In the genomic region with DNA sequence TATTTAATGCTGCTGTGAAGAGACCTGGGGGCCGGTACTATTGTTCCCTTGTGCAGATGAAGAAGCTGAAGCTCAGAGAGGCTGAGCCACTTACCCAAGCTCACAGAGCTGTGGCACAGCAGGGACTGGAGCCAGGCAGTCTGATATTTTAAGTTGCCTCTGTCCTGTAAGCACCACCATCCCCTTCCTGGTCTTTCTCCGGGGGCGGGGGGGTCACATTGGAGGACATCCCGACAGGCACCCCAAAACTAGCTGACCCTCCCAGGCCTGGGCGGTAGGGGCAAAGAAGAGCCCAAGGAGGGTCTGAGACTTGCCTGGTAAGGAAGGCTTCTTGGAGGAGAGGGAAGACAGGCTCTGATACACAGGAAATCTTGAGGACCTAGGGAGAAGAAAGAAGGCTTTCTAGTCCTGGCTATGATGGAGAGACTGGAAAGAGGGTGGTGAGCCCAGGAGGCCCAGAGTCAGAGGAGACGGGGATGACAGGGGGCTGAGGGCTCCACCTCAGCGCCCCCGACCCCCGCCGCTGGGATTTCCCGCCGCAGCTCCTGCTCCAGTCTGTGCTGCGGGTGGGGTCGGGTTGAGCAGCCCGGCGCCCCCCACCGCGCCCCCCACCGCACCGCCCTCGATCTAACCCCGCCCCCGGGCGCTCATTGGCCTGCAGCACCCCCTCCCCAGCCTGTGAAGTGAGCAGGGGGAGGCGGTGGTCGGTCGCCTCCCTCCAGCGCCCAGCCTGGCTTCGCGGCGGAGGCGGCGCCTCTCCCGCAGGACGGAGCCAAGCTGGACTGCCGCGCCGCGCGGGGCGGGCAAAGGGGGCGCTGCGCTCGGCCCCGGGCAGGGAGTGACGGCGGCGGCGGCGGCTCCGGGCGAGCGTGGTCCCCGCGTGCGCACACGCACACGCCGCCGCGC, we compare ENCODE assay signal across 10 cellular contexts. TPM values are rescaled to one million over a fixed set of nuclear protein-coding genes. Genes with fewer than 3 reads are reported as not detected.
A peak's percentile ranks its signal among the peaks of the same experiment; 100 is the strongest.
DNase-seq lines count a peak whose midpoint lies in the region; ATAC-seq and TF ChIP-seq lines count a peak whose summit lies in the region.
"Had no signal": no experiment of that assay in that cellular context is flagged by ENCODE, and none has a peak within 500 bp of the region (broad histone marks: within the 10 kb centered on the region; RNA-seq: fewer than 3 reads in every experiment).

Gene ADCYAP1R1 (plus strand): TSS at position 711 of the 906 bp plus-strand sequence. CDS start 10,957 bp downstream, outside the sequence.

- H2BK120ac ChIP-seq in trophoblast cell (ENCODE audit: insufficient read depth, low read length, poor library complexity): no peak within 1 kb of the TSS

- peaks cover 0 to 41% (median 29%) of the 10 kb centered on the region in 9 donors for H3K27me3 ChIP-seq in heart left ventricle
- peaks cover 42% of the 10 kb centered on the region for H3K27me3 ChIP-seq in trophoblast cell (ENCODE audit: insufficient read depth, low read length)

- TF ChIP-seq POLR2A in heart left ventricle (IDR thresholded peaks at IDR 0.05): no peak

- H3K4me1 ChIP-seq in heart left ventricle (peaks cover 0 to 18% (median 6%) of the 10 kb centered on the region in 12 donors), trophoblast cell (ENCODE audit: control insufficient read depth in 1 of 2, insufficient read depth in 2 of 2, low read length in 2 of 2) (peaks cover 5 to 7% of the 10 kb centered on the region in 2 experiments)

- H3K9me3 ChIP-seq in heart left ventricle: no peaks in the 10 kb centered on the region
- H3K9me3 ChIP-seq in trophoblast cell (ENCODE audit: insufficient read depth, low read depth, low read length): peaks cover 2% of the 10 kb centered on the region

- peak within 1 kb of the TSS; percentile 78 for H3K4me2 ChIP-seq in trophoblast cell (ENCODE audit: low read length)

- no peak within 1 kb of the TSS for H3K4ac ChIP-seq in trophoblast cell (ENCODE audit: low read depth, low read length)

- H4K91ac ChIP-seq in trophoblast cell (ENCODE audit: low read depth, low read length): no peak within 1 kb of the TSS

- H3K36me3 ChIP-seq in heart left ventricle: no peaks in the 10 kb centered on the region
- no peaks in the 10 kb centered on the region for H3K36me3 ChIP-seq in trophoblast cell (ENCODE audit: control insufficient read depth in 1 of 2, insufficient read depth in 2 of 2, low read length in 2 of 2)

- peak in 5 of 12 donors; percentile 14 to 23 (median 15) for TF ChIP-seq CTCF in heart left ventricle (IDR thresholded peaks at IDR 0.05)

- H3K79me2 ChIP-seq in trophoblast cell (ENCODE audit: control insufficient read depth, insufficient read depth, low read length, poor library complexity): no peaks in the 10 kb centered on the region

- H3K9ac ChIP-seq in trophoblast cell (ENCODE audit: low read length): no peak within 1 kb of the TSS

- 4 to 19% (median 6%) methylated on average over 9 to 60 of the region's 61 CpGs for WGBS in heart left ventricle, 4 donors
- no CpG with 5 or more reads among the region's 61 CpGs for WGBS in trophoblast cell (ENCODE audit: extremely low coverage, insufficient coverage, insufficient read length)

- H3K79me1 ChIP-seq in trophoblast cell (ENCODE audit: low read length): no peaks in the 10 kb centered on the region

- H3K4me3 ChIP-seq in heart left ventricle: peak within 1 kb of the TSS; percentile 37 to 64 (median 52)
- peak within 1 kb of the TSS; percentile 41 for H3K4me3 ChIP-seq in trophoblast cell (ENCODE audit: low read depth, low read length)

- no peak within 1 kb of the TSS for H2BK5ac ChIP-seq in trophoblast cell (ENCODE audit: low read depth, low read length, poor library complexity)

- H2BK12ac ChIP-seq in trophoblast cell (ENCODE audit: low read length): no peak within 1 kb of the TSS

- H4K12ac ChIP-seq in trophoblast cell (ENCODE audit: low read depth, low read length): no peak within 1 kb of the TSS

- no peak within 1 kb of the TSS for H3K23ac ChIP-seq in trophoblast cell (ENCODE audit: low read length)

- H2AK5ac ChIP-seq in trophoblast cell (ENCODE audit: low read length): no peak within 1 kb of the TSS

- intact Hi-C loops in heart left ventricle (cut with DNase I): loop anchor here in 2 of 10 donors (5.0 to 10.0 kb wide), 2 partner anchors 57 to 70 kb away; no protein-coding TSS in a partner anchor

- H2AFZ ChIP-seq in trophoblast cell (ENCODE audit: insufficient read depth, low read length, poor library complexity): no peak within 1 kb of the TSS

- H4K8ac ChIP-seq in trophoblast cell (ENCODE audit: low read depth, low read length): no peak within 1 kb of the TSS

- no peak within 1 kb of the TSS for H3K14ac ChIP-seq in trophoblast cell (ENCODE audit: low read length)

- no peak within 1 kb of the TSS for H3K18ac ChIP-seq in trophoblast cell (ENCODE audit: low read length)

- peak; percentile 19 to 75 (median 43) for ATAC-seq in heart left ventricle
- no peak for ATAC-seq in HG02759 (IDR thresholded peaks at IDR 0.05; ENCODE audit: unreplicated experiment)
- ATAC-seq: HCT116 had no signal

- DNase-seq in Daoy (ENCODE audit: low read depth) (peak; percentile 39), NCI-H82 (lab: John Stamatoyannopoulos, UW) (peak; percentile 89), heart left ventricle (peak in 4 of 5 donors; percentile 42 to 63 (median 48)), trophoblast cell (no peak), activated T-cell treated with anti-CD3 and anti-CD28 coated beads for 4 hours (no peak), NCI-H2029 treated with DMSO at 0.1 percent for 48 hours (lab: John Stamatoyannopoulos, UW) (no peak)
- DNase-seq in activated effector memory CD4-positive, alpha-beta T cell treated with anti-CD3 and anti-CD28 coated beads, Interleukin-2, amount 50 U/mL, for 16 hours: no peak
- DNase-seq: activated CD4-positive, alpha-beta T cell treated with anti-CD3 and anti-CD28 coated beads, Interleukin-2, amount 10 ng/mL, durations not matched to agents 24 days and 14 days had no signal

- peak within 1 kb of the TSS in 4 of 12 donors; percentile 23 to 46 (median 32) for H3K27ac ChIP-seq in heart left ventricle
- H3K27ac ChIP-seq in trophoblast cell (ENCODE audit: low read depth, low read length): no peak within 1 kb of the TSS

RNA-seq across cellular contexts. Expression of gene ADCYAP1R1, which starts in this region (rescaled TPM):
- total RNA-seq in Daoy (2014; rRNA removed; shearing (Covaris generic)): 0.17 and 0.24 TPM in 2 replicates
- 1 to 10 TPM in 8 of 9 donors, under 1 TPM in 1; 0.42 to 7.7 (median 1.8) TPM for total RNA-seq in heart left ventricle
- polyA plus RNA-seq in heart left ventricle: under 1 TPM; 0.69 to 0.71 TPM
- 0.03 TPM in 2 replicates for polyA plus RNA-seq in trophoblast cell (2013)
- total RNA-seq: activated CD4-positive, alpha-beta T cell treated with anti-CD3 and anti-CD28 coated beads, Interleukin-2, amount 10 ng/mL, durations not matched to agents 24 days and 14 days had no signal

Comparison
In these comparisons a context has a peak if more than half of its experiments do, and no peak if none do; other contexts are left out.
1. Peak in DNase-seq in Daoy; RNA of the gene not detected or under 1 TPM.
2. DNase-seq: peak in NCI-H82 (single experiment) and heart left ventricle (4 of 5); none in trophoblast cell (0 of 2), activated T-cell treated with anti-CD3 and anti-CD28 coated beads for 4 hours (single experiment), activated effector memory CD4-positive, alpha-beta T cell treated with anti-CD3 and anti-CD28 coated beads, Interleukin-2, amount 50 U/mL, for 16 hours (single experiment) and NCI-H2029 treated with DMSO at 0.1 percent for 48 hours (single experiment).